In genomic region chr3:38039899-38040261, GRCh38 we compare ENCODE assay signal across 8 cellular contexts. TPM values are rescaled to one million over a fixed set of nuclear protein-coding genes. Genes with fewer than 3 reads are reported as not detected.
DNase-seq lines count a peak whose midpoint lies in the region; ATAC-seq and TF ChIP-seq lines count a peak whose summit lies in the region.

No MANE protein-coding gene starts in this region.

- no peaks in the 10 kb centered on the region for H3K79me1 ChIP-seq in IMR-90 (ENCODE audit: low read depth in 1 of 2, low read length in 2 of 2)

- H2BK120ac ChIP-seq in IMR-90 (ENCODE audit: low read depth, low read length) = no peak overlapping the region

- H3K4me2 ChIP-seq in IMR-90 (ENCODE audit: low read depth, low read length) (no peak overlapping the region; the same call in 1 of the 2 replicates), neural cell (ENCODE audit: low read length) (no peak overlapping the region)

- no peak overlapping the region for H3K14ac ChIP-seq in IMR-90 (replicated peaks; ENCODE audit: low read depth, low read length)

- no peak overlapping the region for H2BK5ac ChIP-seq in IMR-90 (ENCODE audit: low read depth, low read length, poor library complexity, severe bottlenecking)

- H3K9me2 ChIP-seq in neural cell (ENCODE audit: insufficient read depth, low read length) = no peaks in the 10 kb centered on the region

- H4K91ac ChIP-seq in IMR-90 (ENCODE audit: insufficient read depth, low read depth, low read length) = no peak overlapping the region

- H3K4ac ChIP-seq in IMR-90 (ENCODE audit: low read depth, low read length) = no peak overlapping the region

- H3K9me3 ChIP-seq in CD8-positive, alpha-beta T cell (ENCODE audit: low read length) = no peaks in the 10 kb centered on the region
- H3K9me3 ChIP-seq in IMR-90 (ENCODE audit: control insufficient read depth, insufficient read depth, low read length) = no peaks in the 10 kb centered on the region
- H3K9me3 ChIP-seq in neural cell (ENCODE audit: low read length) = no peaks in the 10 kb centered on the region

- no peaks in the 10 kb centered on the region for H3K36me3 Mint-ChIP-seq in CD8-positive, alpha-beta T cell
- H3K36me3 Mint-ChIP-seq in activated CD8-positive, alpha-beta T cell treated with anti-CD3 and anti-CD28 coated beads, Interleukin-2, amount 10 ng/mL, durations not matched to agents 7 days and 5 days (ENCODE audit: low read depth) = peaks cover 6% of the 10 kb centered on the region

- H2AK5ac ChIP-seq in IMR-90 (ENCODE audit: low read depth, low read length) = no peak overlapping the region

- no peak overlapping the region for H2BK20ac ChIP-seq in IMR-90 (ENCODE audit: low read depth, low read length)

- peak; percentile 48 for ATAC-seq in CD8-positive, alpha-beta T cell
- ATAC-seq in GM19467 (IDR thresholded peaks at IDR 0.05; ENCODE audit: unreplicated experiment) = peak; percentile 41
- ATAC-seq in IMR-90 (ENCODE audit: low read depth) = peak; percentile 73
- ATAC-seq in activated CD8-positive, alpha-beta T cell treated with anti-CD3 and anti-CD28 coated beads, Interleukin-2, amount 10 ng/mL, durations not matched to agents 7 days and 5 days = peak; percentile 45

- no peak overlapping the region for H2AK9ac ChIP-seq in IMR-90 (replicated peaks; ENCODE audit: low read depth, low read length, poor library complexity)

- TF ChIP-seq CTCF in CD8-positive, alpha-beta T cell (IDR thresholded peaks at IDR 0.05) = no peak
- TF ChIP-seq CTCF in IMR-90 (conservative IDR thresholded peaks at IDR 0.05; ENCODE audit: low read depth, low read length) (peak; percentile 29), fibroblast of the aortic adventitia (IDR thresholded peaks at IDR 0.05; ENCODE audit: insufficient read depth, low read length) (peak; percentile 27), neural cell (IDR thresholded peaks at IDR 0.05; ENCODE audit: poor library complexity, severe bottlenecking) (no peak)

- no peaks in the 10 kb centered on the region for H3F3A ChIP-seq in neural cell (ENCODE audit: insufficient read depth, low read length, poor library complexity, severe bottlenecking)

- H3K27me3 Mint-ChIP-seq in CD8-positive, alpha-beta T cell (ENCODE audit: low read depth) = no peaks in the 10 kb centered on the region
- peaks cover 4% of the 10 kb centered on the region for H3K27me3 Mint-ChIP-seq in activated CD8-positive, alpha-beta T cell treated with anti-CD3 and anti-CD28 coated beads, Interleukin-2, amount 10 ng/mL, durations not matched to agents 7 days and 5 days (ENCODE audit: low read depth)

- no peak overlapping the region for H2BK15ac ChIP-seq in IMR-90 (ENCODE audit: low read depth, low read length)

- H2AFZ ChIP-seq in IMR-90 (replicated peaks; ENCODE audit: low read length, poor library complexity) (peak overlapping the region; percentile 90), neural cell (ENCODE audit: low read depth, low read length) (no peak overlapping the region)

- in situ Hi-C loops in IMR-90 (cut with MboI; ENCODE audit: low sequenced_read_pairs) = no loop called here

- H3K4me3 Mint-ChIP-seq in CD8-positive, alpha-beta T cell = peak overlapping the region; percentile 83
- peak overlapping the region; percentile 80 for H3K4me3 Mint-ChIP-seq in activated CD8-positive, alpha-beta T cell treated with anti-CD3 and anti-CD28 coated beads, Interleukin-2, amount 10 ng/mL, durations not matched to agents 7 days and 5 days

- 40% methylated on average over 8 of the region's 11 CpGs; no CpG with 5 or more reads in 1 of the 2 experiments for WGBS in IMR-90 (ENCODE audit: extremely low coverage in 2 of 2, insufficient read length in 1 of 2), 2 experiments

- H3K36me3 ChIP-seq in CD8-positive, alpha-beta T cell (ENCODE audit: insufficient read depth, low read length) = no peaks in the 10 kb centered on the region
- H3K36me3 ChIP-seq in IMR-90 (ENCODE audit: control insufficient read depth, insufficient read depth, low read length) = no peaks in the 10 kb centered on the region
- H3K36me3 ChIP-seq in neural cell (ENCODE audit: insufficient read depth, low read length) = no peaks in the 10 kb centered on the region

- POLR2A ChIA-PET in CD8-positive, alpha-beta T cell (lab: Charles Lee) = interaction anchor here (1.3 to 1.8 kb wide), 2 partner anchors 30 to 98 kb away, joined by 5 to 11 read pairs; partner anchors contain the start of genes ACAA1 and MYD88
- POLR2A ChIA-PET in IMR-90 (lab: Charles Lee; ENCODE audit: unreplicated experiment) = no interaction called here
- POLR2A ChIA-PET in activated CD8-positive, alpha-beta T cell treated with anti-CD3 and anti-CD28 coated beads, Interleukin-2, amount 10 ng/mL, durations not matched to agents 7 days and 5 days (lab: Charles Lee) = interaction anchor here (1.5 to 2.7 kb wide), 2 partner anchors 10 to 125 kb away, joined by 6 to 13 read pairs; partner anchors contain the start of genes OXSR1 and PLCD1

- dilution Hi-C loops in IMR-90 (cut with HindIII; ENCODE audit: low sequenced_read_pairs, unreplicated experiment) = no loop called here

- TF ChIP-seq EP300 in neural cell (conservative IDR thresholded peaks at IDR 0.05; ENCODE audit: poor library complexity, severe bottlenecking) = no peak

- no peak overlapping the region for H3K56ac ChIP-seq in IMR-90 (ENCODE audit: extremely low read depth, insufficient read depth, low read length)

- no peak overlapping the region for H3K23ac ChIP-seq in IMR-90 (ENCODE audit: low read depth, low read length)

- H4K20me1 ChIP-seq in IMR-90 (ENCODE audit: insufficient read depth, low read length) = no peaks in the 10 kb centered on the region
- H4K20me1 ChIP-seq in neural cell (ENCODE audit: insufficient read depth) = no peaks in the 10 kb centered on the region

- peak overlapping the region; percentile 65 for H3K4me3 ChIP-seq in CD8-positive, alpha-beta T cell (ENCODE audit: low read depth, low read length)
- H3K4me3 ChIP-seq in IMR-90 (ENCODE audit: insufficient read depth, low read depth, low read length) (no peak overlapping the region), fibroblast of the aortic adventitia (ENCODE audit: low read depth, low read length) (no peak overlapping the region), neural cell (ENCODE audit: low read length) (peak overlapping the region; percentile 68)

- H4K8ac ChIP-seq in IMR-90 (ENCODE audit: low read depth in 2 of 2, low read length in 2 of 2) = no peak overlapping the region

- H3K9ac ChIP-seq in IMR-90 (ENCODE audit: low read depth, low read length) = no peak overlapping the region
- H3K9ac ChIP-seq in neural cell (ENCODE audit: low read length) = no peak overlapping the region

- H3K27me3 ChIP-seq in CD8-positive, alpha-beta T cell (ENCODE audit: insufficient read depth, low read length) = no peaks in the 10 kb centered on the region
- H3K27me3 ChIP-seq in IMR-90 (ENCODE audit: control insufficient read depth, insufficient read depth, low read length) (peaks cover 11% of the 10 kb centered on the region), neural cell (ENCODE audit: insufficient read depth, low read depth, low read length) (peaks cover 20% of the 10 kb centered on the region)

- peak overlapping the region; percentile 96 for H3K27ac Mint-ChIP-seq in CD8-positive, alpha-beta T cell
- H3K27ac Mint-ChIP-seq in activated CD8-positive, alpha-beta T cell treated with anti-CD3 and anti-CD28 coated beads, Interleukin-2, amount 10 ng/mL, durations not matched to agents 7 days and 5 days = peak overlapping the region; percentile 96

- H3K27ac ChIP-seq in CD8-positive, alpha-beta T cell (ENCODE audit: low read depth, low read length) = peak overlapping the region; percentile 62
- H3K27ac ChIP-seq in IMR-90 (ENCODE audit: insufficient read depth, low read length) (no peak overlapping the region), neural cell (ENCODE audit: low read length) (no peak overlapping the region)

- TF ChIP-seq POLR2A in IMR-90 (IDR thresholded peaks at IDR 0.05; ENCODE audit: low read depth, low read length) = no peak

- peaks cover 3% of the 10 kb centered on the region for H3K9me3 Mint-ChIP-seq in CD8-positive, alpha-beta T cell
- H3K9me3 Mint-ChIP-seq in activated CD8-positive, alpha-beta T cell treated with anti-CD3 and anti-CD28 coated beads, Interleukin-2, amount 10 ng/mL, durations not matched to agents 7 days and 5 days (ENCODE audit: insufficient read depth) = no peaks in the 10 kb centered on the region

- peaks cover 5% of the 10 kb centered on the region; the same call in 1 of the 2 replicates for H3K9me1 ChIP-seq in IMR-90 (ENCODE audit: insufficient read depth, low read length)

- intact Hi-C loops in CD8-positive, alpha-beta T cell (cut with DNase I, micrococcal nuclease) = loop anchor here in 1 of 2 experiments (1.0 to 2.0 kb wide), 4 partner anchors 11 to 1011 kb away; partner anchors contain the start of genes PLCD1 and SCN11A
- intact Hi-C loops in IMR-90 (cut with micrococcal nuclease) = no loop called here

- no peak overlapping the region for H3K18ac ChIP-seq in IMR-90 (ENCODE audit: low read depth, low read length)

- CTCF ChIA-PET in CD8-positive, alpha-beta T cell (lab: Charles Lee) = interaction anchor here (0.8 to 4.6 kb wide), 9 partner anchors 10 to 307 kb away, joined by 3 to 23 read pairs (median 3); partner anchors contain the start of gene XYLB
- CTCF ChIA-PET in IMR-90 (lab: Yijun Ruan, JAX) = interaction anchor here (0.5 to 1.5 kb wide), 2 partner anchors 37 to 306 kb away, joined by 3 to 4 read pairs; no protein-coding TSS in a partner anchor
- CTCF ChIA-PET in activated CD8-positive, alpha-beta T cell treated with anti-CD3 and anti-CD28 coated beads, Interleukin-2, amount 10 ng/mL, durations not matched to agents 7 days and 5 days (lab: Charles Lee) = interaction anchor here (1.3 to 2.4 kb wide), 7 partner anchors 10 to 185 kb away, joined by 3 to 12 read pairs (median 8); partner anchors contain the start of gene PLCD1

- H4K5ac ChIP-seq in IMR-90 (ENCODE audit: low read depth, low read length) = no peak overlapping the region

- BruUV-seq in IMR-90 (replicated peaks; lab: Mats Ljungman, UMichigan) = no TSS peak

- peak; percentile 19; the same call in 1 of the 2 replicates for TF ChIP-seq RAD21 in IMR-90 (IDR thresholded peaks at IDR 0.05; ENCODE audit: low read length)
- TF ChIP-seq RAD21 in neural cell (conservative IDR thresholded peaks at IDR 0.05) = no peak

- no peaks in the 10 kb centered on the region for H3K79me2 ChIP-seq in neural cell (replicated peaks; ENCODE audit: insufficient read depth, low read length)

- H3K4me1 ChIP-seq in CD8-positive, alpha-beta T cell (ENCODE audit: insufficient read depth, low read length) = peaks cover 25% of the 10 kb centered on the region
- peaks cover 4% of the 10 kb centered on the region for H3K4me1 ChIP-seq in IMR-90 (ENCODE audit: control insufficient read depth, insufficient read depth, low read length)

- peak in 6 of 7 experiments; percentile 32 to 65 (median 59) for DNase-seq in CD8-positive, alpha-beta T cell
- peak; percentile 42 for DNase-seq in IMR-90
- peak; percentile 61 for DNase-seq in activated CD8-positive, alpha-beta T cell treated with anti-CD3 and anti-CD28 coated beads, Interleukin-2, amount 10 ng/mL, durations not matched to agents 7 days and 5 days
- peak; percentile 38 for DNase-seq in fibroblast of the aortic adventitia (ENCODE audit: low read depth)
- no peak for DNase-seq in NAMALWA (ENCODE audit: low spot score)
- DNase-seq in NCI-H1436 (lab: John Stamatoyannopoulos, UW) = no peak

- peaks cover 27% of the 10 kb centered on the region for H3K4me1 Mint-ChIP-seq in CD8-positive, alpha-beta T cell (ENCODE audit: low read depth)
- peaks cover 38% of the 10 kb centered on the region for H3K4me1 Mint-ChIP-seq in activated CD8-positive, alpha-beta T cell treated with anti-CD3 and anti-CD28 coated beads, Interleukin-2, amount 10 ng/mL, durations not matched to agents 7 days and 5 days (ENCODE audit: low read depth)

RNA-seq across cellular contexts. Expression of gene DLEC1, which starts 0.9 kb away (rescaled TPM):
- total RNA-seq in CD8-positive, alpha-beta T cell = 1 to 10 TPM; 1.8 to 1.9 TPM
- total RNA-seq in IMR-90 (2012; rRNA removed) (not detected in 2 replicates), fibroblast of the aortic adventitia (ENCODE audit: low replicate concordance) (0.09 and 0.25 TPM in 2 replicates)
- polyA plus RNA-seq in IMR-90 (2012; rRNA removed) (0.03 TPM in 1 of 2 replicates, not detected in the other), neural cell (0.25 and 0.44 TPM in 2 replicates)
- polyA plus RNA-seq in IMR-90 (2012; cell fraction: cytosol; rRNA removed) = not detected in 2 replicates
- 0.17 and 0.18 TPM in 2 replicates for polyA plus RNA-seq in IMR-90 (2012; cell fraction: nucleus; rRNA removed; ENCODE audit: low replicate concordance)
- under 1 TPM; 0.26 to 0.60 TPM for total RNA-seq in activated CD8-positive, alpha-beta T cell treated with anti-CD3 and anti-CD28 coated beads, Interleukin-2, amount 10 ng/mL, durations not matched to agents 7 days and 5 days
- polyA minus RNA-seq in neural cell = 0.23 TPM in 1 of 2 replicates, not detected in the other

RNA-seq across cellular contexts. Expression of gene PLCD1, which starts 10.4 kb away (rescaled TPM):
- total RNA-seq in CD8-positive, alpha-beta T cell = 10 to 100 TPM; 64.4 to 70.8 TPM
- total RNA-seq in IMR-90 (2012; rRNA removed) = 15.0 and 16.3 TPM in 2 replicates
- polyA plus RNA-seq in IMR-90 (2012; rRNA removed) = 13.2 and 14.9 TPM in 2 replicates
- 7.0 and 12.3 TPM in 2 replicates for polyA plus RNA-seq in IMR-90 (2012; cell fraction: cytosol; rRNA removed)
- 21.6 and 50.5 TPM in 2 replicates for polyA plus RNA-seq in IMR-90 (2012; cell fraction: nucleus; rRNA removed; ENCODE audit: low replicate concordance)
- 10 to 100 TPM in 1 of 2 experiments, 1 to 10 TPM in 1; 9.7 to 10.1 TPM for total RNA-seq in activated CD8-positive, alpha-beta T cell treated with anti-CD3 and anti-CD28 coated beads, Interleukin-2, amount 10 ng/mL, durations not matched to agents 7 days and 5 days
- total RNA-seq in fibroblast of the aortic adventitia (ENCODE audit: low replicate concordance) = 20.5 and 28.3 TPM in 2 replicates
- polyA plus RNA-seq in neural cell = 4.6 and 7.6 TPM in 2 replicates
- 1.2 and 1.6 TPM in 2 replicates for polyA minus RNA-seq in neural cell

RNA-seq across cellular contexts. Expression of gene VILL, which starts 49.3 kb away (rescaled TPM):
- total RNA-seq in CD8-positive, alpha-beta T cell = 10 to 100 TPM; 19.0 to 19.6 TPM
- total RNA-seq in IMR-90 (2012; rRNA removed) (2.3 and 2.5 TPM in 2 replicates), fibroblast of the aortic adventitia (ENCODE audit: low replicate concordance) (2.4 and 7.0 TPM in 2 replicates)
- polyA plus RNA-seq in IMR-90 (2012; rRNA removed) (4.5 and 4.7 TPM in 2 replicates), neural cell (0.14 TPM in 1 of 2 replicates, not detected in the other)
- polyA plus RNA-seq in IMR-90 (2012; cell fraction: cytosol; rRNA removed) = 1.3 and 3.7 TPM in 2 replicates
- 15.6 and 35.8 TPM in 2 replicates for polyA plus RNA-seq in IMR-90 (2012; cell fraction: nucleus; rRNA removed; ENCODE audit: low replicate concordance)
- total RNA-seq in activated CD8-positive, alpha-beta T cell treated with anti-CD3 and anti-CD28 coated beads, Interleukin-2, amount 10 ng/mL, durations not matched to agents 7 days and 5 days = 10 to 100 TPM; 14.6 to 15.1 TPM
- not detected in 2 replicates for polyA minus RNA-seq in neural cell

Comparison
In these comparisons a context has a peak if more than half of its experiments do, and no peak if none do; other contexts are left out.
1. DNase-seq: peak in CD8-positive, alpha-beta T cell (6 of 7), IMR-90 (single experiment), activated CD8-positive, alpha-beta T cell treated with anti-CD3 and anti-CD28 coated beads, Interleukin-2, amount 10 ng/mL, durations not matched to agents 7 days and 5 days (single experiment) and fibroblast of the aortic adventitia (single experiment); none in NAMALWA (single experiment) and NCI-H1436 (single experiment).
2. H3K4me3 ChIP-seq: peak in CD8-positive, alpha-beta T cell (single experiment) and neural cell (single experiment); none in IMR-90 (single experiment) and fibroblast of the aortic adventitia (single experiment).
3. CTCF ChIP-seq: peak in IMR-90 (single experiment) and fibroblast of the aortic adventitia (single experiment); none in CD8-positive, alpha-beta T cell (single experiment) and neural cell (single experiment).
4. Peak in every context shown above with its lines, with median percentiles within 50 percentile points of each other: ATAC-seq.